1 cellular context compared by ENCODE assay signal in the genomic region with DNA sequence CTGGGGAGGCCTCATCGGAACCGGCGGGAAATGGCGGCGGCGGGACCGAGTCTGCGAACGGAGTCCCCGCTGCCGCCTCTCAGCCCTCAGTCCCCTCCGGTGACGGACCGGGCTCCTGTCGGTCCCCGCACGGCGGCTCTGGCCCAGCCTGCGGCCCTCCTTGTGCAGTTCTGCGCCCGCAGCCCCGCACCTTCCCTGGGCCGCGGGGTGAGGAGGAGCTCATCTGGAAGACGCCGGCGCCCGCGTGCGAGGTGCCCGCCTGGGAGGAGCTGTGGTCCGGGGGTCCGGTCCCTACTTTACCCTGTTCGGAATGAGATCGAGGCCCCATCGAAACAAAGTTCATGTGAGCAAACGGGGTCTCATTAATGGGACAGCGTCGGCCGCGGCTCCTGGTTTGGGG.
A peak's percentile ranks its signal among the peaks of the same experiment; 100 is the strongest.
TF ChIP-seq lines count a peak whose summit lies in the region.

No MANE protein-coding gene starts in this region.

TF ChIP-seq in K562, 482 proteins besides CTCF, POLR2A, EP300 and RAD21:
- TF ChIP-seq RBFOX2 (IDR thresholded peaks at IDR 0.05; ENCODE audit: low read depth, low read length), result peak; percentile 28
- peak; percentile 2 for TF ChIP-seq RBBP5 (IDR thresholded peaks at IDR 0.05; ENCODE audit: borderline replicate concordance, insufficient read depth, low read length, poor library complexity, severe bottlenecking)
TF ChIP-seq in K562: peak in this region for 2; not testable (repeated sequence) for 480.
